In genomic region chr20:33456916-33457642, GRCh38 we compare ENCODE assay signal across 8 cellular contexts. TPM values are rescaled to one million over a fixed set of nuclear protein-coding genes. Genes with fewer than 3 reads are reported as not detected.
A peak's percentile ranks its signal among the peaks of the same experiment; 100 is the strongest.
DNase-seq lines count a peak whose midpoint lies in the region; ATAC-seq and TF ChIP-seq lines count a peak whose summit lies in the region.
"Not testable (repeated sequence)": the region's sequence is repeated elsewhere in the genome, so short reads cannot be mapped to it uniquely, and the experiment has no call there.

No MANE protein-coding gene starts in this region.

- not testable (repeated sequence) for H3K27me3 ChIP-seq in adrenal gland

- not testable (repeated sequence) for H3K36me3 ChIP-seq in adrenal gland (replicated peaks in 1 of 2)

- peak; percentile 92 to 97 (median 93) for TF ChIP-seq CTCF in adrenal gland (IDR thresholded peaks at IDR 0.05)

- H3K4me1 ChIP-seq in adrenal gland (replicated peaks in 1 of 2), result not testable (repeated sequence)

- peak; percentile 71 for DNase-seq in DMS153 (lab: John Stamatoyannopoulos, UW)
- peak; percentile 87 for DNase-seq in NCI-H345 treated with DMSO at 0.1 percent for 48 hours (lab: John Stamatoyannopoulos, UW; ENCODE audit: unreplicated experiment)
- DNase-seq in UCSD-AML1 (lab: John Stamatoyannopoulos, UW; ENCODE audit: unreplicated experiment), result peak; percentile 78
- peak; percentile 76 to 93 (median 84) for DNase-seq in adrenal gland
- peak; percentile 87 for DNase-seq in glomerular visceral epithelial cell (ENCODE audit: extremely low spot score)
- DNase-seq in nucleus accumbens (lab: John Stamatoyannopoulos, UW), result peak in 54 of 56 donors; percentile 10 to 90 (median 68)

- H3K4me3 Mint-ChIP-seq in stimulated activated memory B cell treated with anti-CD40 and anti-IgM and Interleukin-4, amounts not matched to agents 10 μg/mL and 1 μg/mL and 100 μg/mL, for 72 hours, result not testable (repeated sequence)

- not testable (repeated sequence) for H3K9me3 Mint-ChIP-seq in stimulated activated memory B cell treated with anti-CD40 and anti-IgM and Interleukin-4, amounts not matched to agents 10 μg/mL and 1 μg/mL and 100 μg/mL, for 72 hours

- not testable (repeated sequence) for H3K4me3 ChIP-seq in adrenal gland

- not testable (repeated sequence) for H3K27me3 Mint-ChIP-seq in stimulated activated memory B cell treated with anti-CD40 and anti-IgM and Interleukin-4, amounts not matched to agents 10 μg/mL and 1 μg/mL and 100 μg/mL, for 72 hours

- 19 to 28% (median 22%) methylated on average over 5 of the region's 6 CpGs for WGBS in adrenal gland, 4 donors

- H3K27ac ChIP-seq in adrenal gland, result not testable (repeated sequence)

- H3K36me3 Mint-ChIP-seq in stimulated activated memory B cell treated with anti-CD40 and anti-IgM and Interleukin-4, amounts not matched to agents 10 μg/mL and 1 μg/mL and 100 μg/mL, for 72 hours, result not testable (repeated sequence)

- not testable (repeated sequence) for H3K4me1 Mint-ChIP-seq in stimulated activated memory B cell treated with anti-CD40 and anti-IgM and Interleukin-4, amounts not matched to agents 10 μg/mL and 1 μg/mL and 100 μg/mL, for 72 hours

- not testable (repeated sequence) for H3K27ac Mint-ChIP-seq in stimulated activated memory B cell treated with anti-CD40 and anti-IgM and Interleukin-4, amounts not matched to agents 10 μg/mL and 1 μg/mL and 100 μg/mL, for 72 hours

- not testable (repeated sequence) for H3K9me3 ChIP-seq in adrenal gland (replicated peaks in 1 of 3)

- intact Hi-C loops in adrenal gland (cut with DNase I), result loop anchor here in 1 of 2 donors (10.0 kb wide), 1 partner anchor 278 kb away; the partner anchor contains the start of gene ZNF341

- TF ChIP-seq POLR2A in adrenal gland (IDR thresholded peaks at IDR 0.05), result not testable (repeated sequence)

- ATAC-seq in HG03159 (IDR thresholded peaks at IDR 0.05; ENCODE audit: unreplicated experiment), result peak; percentile 45
- ATAC-seq in stimulated activated memory B cell treated with anti-CD40 and anti-IgM and Interleukin-4, amounts not matched to agents 10 μg/mL and 1 μg/mL and 100 μg/mL, for 72 hours, result peak; percentile 87

RNA-seq across cellular contexts. Expression of gene SNTA1, which starts 13.5 kb away (rescaled TPM):
- total RNA-seq in adrenal gland, result 10 to 100 TPM; 11.5 to 73.2 (median 33.2) TPM
- polyA plus RNA-seq in adrenal gland, result 10 to 100 TPM in 2 of 3 donors, 1 to 10 TPM in 1; 4.3 to 42.2 (median 29.3) TPM

RNA-seq across cellular contexts. Expression of gene CBFA2T2, which starts 32.8 kb away (rescaled TPM):
- 10 to 100 TPM in 5 of 8 donors, 1 to 10 TPM in 3; 8.3 to 16.7 (median 10.2) TPM for total RNA-seq in adrenal gland
- 10 to 100 TPM in 1 of 3 donors, 1 to 10 TPM in 2; 5.3 to 10.3 (median 6.5) TPM for polyA plus RNA-seq in adrenal gland

RNA-seq across cellular contexts. Expression of gene CDK5RAP1, which starts 55.8 kb away (rescaled TPM):
- total RNA-seq in adrenal gland, result 10 to 100 TPM; 11.3 to 38.8 (median 22.8) TPM
- polyA plus RNA-seq in adrenal gland, result 100 to 1,000 TPM in 1 of 3 donors, 10 to 100 TPM in 2; 30.4 to 134 (median 67.8) TPM
